Comparison of ENCODE assay signal across 1 cellular context in the genomic region with DNA sequence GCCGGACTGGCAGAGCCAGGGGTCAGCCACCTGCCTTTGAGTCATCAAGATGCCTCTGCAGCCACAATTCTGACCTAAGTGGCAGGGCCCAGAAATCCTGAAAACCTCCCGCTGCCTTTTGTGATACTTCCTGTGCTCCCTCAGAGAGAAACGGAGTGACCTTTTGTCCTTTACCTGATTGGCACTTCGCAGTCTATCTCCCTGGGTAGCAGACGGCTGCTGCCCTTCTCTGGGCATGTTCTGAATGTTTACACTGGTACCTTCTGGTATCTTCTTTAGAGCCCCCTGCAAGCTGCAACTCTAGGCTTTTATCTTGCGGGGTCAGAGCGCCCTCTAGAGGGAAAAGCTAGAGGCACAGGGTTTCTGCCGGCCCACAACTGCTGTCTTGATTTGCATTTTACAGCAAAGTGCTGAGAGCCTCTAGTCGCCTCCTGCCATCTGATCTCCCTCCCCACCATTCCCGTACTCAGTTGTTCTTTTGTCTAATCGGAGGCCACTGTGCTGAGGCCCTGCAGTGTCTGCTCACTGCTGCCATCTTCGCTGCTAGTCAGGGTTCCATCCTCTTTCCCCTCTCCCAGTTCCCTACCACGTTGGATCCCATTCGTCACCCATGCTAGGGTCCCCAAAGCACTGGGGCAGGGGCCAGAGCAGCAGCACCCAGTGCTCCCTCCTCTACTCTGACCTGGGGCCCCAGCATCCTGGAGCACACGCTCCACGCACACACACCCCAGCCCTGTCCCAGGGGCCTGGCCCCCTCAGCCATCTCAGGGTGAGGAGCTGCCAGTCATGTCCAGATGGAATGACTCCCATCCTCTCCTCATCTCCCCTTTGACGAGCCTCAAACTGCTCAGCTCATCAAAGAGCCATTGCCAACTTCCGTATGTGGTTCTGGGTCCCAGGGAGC.
TF ChIP-seq lines count a peak whose summit lies in the region.

No MANE protein-coding gene starts in this region.

TF ChIP-seq in HepG2, 621 proteins besides CTCF, POLR2A, EP300 and RAD21 (continued from another document and continues in another):
- TF ChIP-seq MXD1 (CRISPR knock-in tag; IDR thresholded peaks at IDR 0.05) = no peak
- TF ChIP-seq ZNF460 (CRISPR knock-in tag; IDR thresholded peaks at IDR 0.05; ENCODE audit: borderline replicate concordance) = no peak
- no peak for TF ChIP-seq ZNF510 (CRISPR knock-in tag; IDR thresholded peaks at IDR 0.05; ENCODE audit: low read depth)
- TF ChIP-seq, protein P1, sequence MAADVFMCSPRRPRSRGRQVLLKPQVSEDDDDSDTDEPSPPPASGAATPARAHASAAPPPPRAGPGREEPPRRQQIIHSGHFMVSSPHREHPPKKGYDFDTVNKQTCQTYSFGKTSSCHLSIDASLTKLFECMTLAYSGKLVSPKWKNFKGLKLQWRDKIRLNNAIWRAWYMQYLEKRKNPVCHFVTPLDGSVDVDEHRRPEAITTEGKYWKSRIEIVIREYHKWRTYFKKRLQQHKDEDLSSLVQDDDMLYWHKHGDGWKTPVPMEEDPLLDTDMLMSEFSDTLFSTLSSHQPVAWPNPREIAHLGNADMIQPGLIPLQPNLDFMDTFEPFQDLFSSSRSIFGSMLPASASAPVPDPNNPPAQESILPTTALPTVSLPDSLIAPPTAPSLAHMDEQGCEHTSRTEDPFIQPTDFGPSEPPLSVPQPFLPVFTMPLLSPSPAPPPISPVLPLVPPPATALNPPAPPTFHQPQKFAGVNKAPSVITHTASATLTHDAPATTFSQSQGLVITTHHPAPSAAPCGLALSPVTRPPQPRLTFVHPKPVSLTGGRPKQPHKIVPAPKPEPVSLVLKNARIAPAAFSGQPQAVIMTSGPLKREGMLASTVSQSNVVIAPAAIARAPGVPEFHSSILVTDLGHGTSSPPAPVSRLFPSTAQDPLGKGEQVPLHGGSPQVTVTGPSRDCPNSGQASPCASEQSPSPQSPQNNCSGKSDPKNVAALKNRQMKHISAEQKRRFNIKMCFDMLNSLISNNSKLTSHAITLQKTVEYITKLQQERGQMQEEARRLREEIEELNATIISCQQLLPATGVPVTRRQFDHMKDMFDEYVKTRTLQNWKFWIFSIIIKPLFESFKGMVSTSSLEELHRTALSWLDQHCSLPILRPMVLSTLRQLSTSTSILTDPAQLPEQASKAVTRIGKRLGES (CRISPR knock-in tag; IDR thresholded peaks at IDR 0.05; ENCODE audit: borderline replicate concordance) = no peak
- no peak for TF ChIP-seq EED (CRISPR knock-in tag; IDR thresholded peaks at IDR 0.05)
- 0 out of 2 replicates have a peak, but pooled peaks have one; percentile 49 for TF ChIP-seq ZSCAN9 (CRISPR knock-in tag; IDR thresholded peaks at IDR 0.05; ENCODE audit: borderline replicate concordance)
- 0 out of 2 replicates have a peak, but pooled peaks have one; percentile 69 for TF ChIP-seq NRL (CRISPR knock-in tag; IDR thresholded peaks at IDR 0.05; ENCODE audit: borderline replicate concordance)
- TF ChIP-seq ZNF451 (CRISPR knock-in tag; IDR thresholded peaks at IDR 0.05) = 0 out of 2 replicates have a peak, but pooled peaks have one; percentile 2
- TF ChIP-seq ZBTB37 (CRISPR knock-in tag; IDR thresholded peaks at IDR 0.05) = no peak
- TF ChIP-seq ZNF747 (CRISPR knock-in tag; IDR thresholded peaks at IDR 0.05; ENCODE audit: borderline replicate concordance) = no peak
- TF ChIP-seq PTBP1 (IDR thresholded peaks at IDR 0.05; ENCODE audit: low read depth, low read length, poor library complexity, severe bottlenecking) = no peak
- no peak for TF ChIP-seq ATRX (CRISPR knock-in tag; IDR thresholded peaks at IDR 0.05; ENCODE audit: borderline replicate concordance)
- peak; percentile 89 for TF ChIP-seq XRCC5 (optimal IDR thresholded peaks at IDR 0.05; ENCODE audit: low read length)
- TF ChIP-seq, protein P2, sequence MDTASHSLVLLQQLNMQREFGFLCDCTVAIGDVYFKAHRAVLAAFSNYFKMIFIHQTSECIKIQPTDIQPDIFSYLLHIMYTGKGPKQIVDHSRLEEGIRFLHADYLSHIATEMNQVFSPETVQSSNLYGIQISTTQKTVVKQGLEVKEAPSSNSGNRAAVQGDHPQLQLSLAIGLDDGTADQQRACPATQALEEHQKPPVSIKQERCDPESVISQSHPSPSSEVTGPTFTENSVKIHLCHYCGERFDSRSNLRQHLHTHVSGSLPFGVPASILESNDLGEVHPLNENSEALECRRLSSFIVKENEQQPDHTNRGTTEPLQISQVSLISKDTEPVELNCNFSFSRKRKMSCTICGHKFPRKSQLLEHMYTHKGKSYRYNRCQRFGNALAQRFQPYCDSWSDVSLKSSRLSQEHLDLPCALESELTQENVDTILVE (CRISPR knock-in tag; IDR thresholded peaks at IDR 0.05) = 0 out of 2 replicates have a peak, but pooled peaks have one; percentile 48
- TF ChIP-seq ZNF326 (CRISPR knock-in tag; IDR thresholded peaks at IDR 0.05; ENCODE audit: borderline replicate concordance) = no peak
- no peak for TF ChIP-seq SAFB2 (CRISPR knock-in tag; IDR thresholded peaks at IDR 0.05; ENCODE audit: borderline replicate concordance, low read depth)
- peak; percentile 88 for TF ChIP-seq SMC3 (IDR thresholded peaks at IDR 0.05; ENCODE audit: low read length)
- TF ChIP-seq ZNF225 (CRISPR knock-in tag; IDR thresholded peaks at IDR 0.05) = no peak
- no peak for TF ChIP-seq SIX1 (CRISPR knock-in tag; IDR thresholded peaks at IDR 0.05; ENCODE audit: borderline replicate concordance)
- no peak for TF ChIP-seq SIN3B (IDR thresholded peaks at IDR 0.05; ENCODE audit: low read length)
- no peak for TF ChIP-seq BCL3 (CRISPR knock-in tag; IDR thresholded peaks at IDR 0.05)
- TF ChIP-seq ZMAT3 (CRISPR knock-in tag; conservative IDR thresholded peaks at IDR 0.05) = no peak
- TF ChIP-seq POGK (CRISPR knock-in tag; conservative IDR thresholded peaks at IDR 0.05) = 0 out of 2 replicates have a peak, but pooled peaks have one; percentile 62
- peak; percentile 47; the same call in 1 of the 2 replicates for TF ChIP-seq ZNF224 (CRISPR knock-in tag; IDR thresholded peaks at IDR 0.05)
- TF ChIP-seq ZNF382 (CRISPR knock-in tag; IDR thresholded peaks at IDR 0.05; ENCODE audit: borderline replicate concordance) = no peak
- TF ChIP-seq NR3C1 (CRISPR knock-in tag; IDR thresholded peaks at IDR 0.05) = no peak
- TF ChIP-seq FOXM1 (CRISPR knock-in tag; IDR thresholded peaks at IDR 0.05) = no peak
- no peak for TF ChIP-seq ZNF615 (CRISPR knock-in tag; IDR thresholded peaks at IDR 0.05; ENCODE audit: borderline replicate concordance)
- TF ChIP-seq, protein P3, sequence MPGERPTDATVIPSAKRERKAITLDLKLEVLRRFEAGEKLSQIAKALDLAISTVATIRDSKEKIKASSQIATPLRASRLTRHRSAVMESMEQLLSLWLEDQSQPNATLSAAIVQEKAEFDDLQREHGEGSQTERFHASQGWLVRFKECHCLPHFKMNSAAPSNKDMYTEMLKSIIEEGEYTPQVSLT (CRISPR knock-in tag; IDR thresholded peaks at IDR 0.05; ENCODE audit: borderline replicate concordance, low read depth) = no peak
- peak; percentile 74 for TF ChIP-seq KDM5B (CRISPR knock-in tag; IDR thresholded peaks at IDR 0.05; ENCODE audit: borderline replicate concordance)
- TF ChIP-seq SP140L (CRISPR knock-in tag; IDR thresholded peaks at IDR 0.05; ENCODE audit: borderline replicate concordance) = 0 out of 2 replicates have a peak, but pooled peaks have one; percentile 80
- TF ChIP-seq KDM3A (CRISPR knock-in tag; IDR thresholded peaks at IDR 0.05; ENCODE audit: low read depth) = no peak; the same call in 1 of the 2 replicates
- no peak for TF ChIP-seq ZNF253 (CRISPR knock-in tag; IDR thresholded peaks at IDR 0.05; ENCODE audit: borderline replicate concordance)
- peak; percentile 100 for TF ChIP-seq ZNF232 (CRISPR knock-in tag; IDR thresholded peaks at IDR 0.05; ENCODE audit: borderline replicate concordance)
- TF ChIP-seq IRX3 (CRISPR knock-in tag; IDR thresholded peaks at IDR 0.05; ENCODE audit: borderline replicate concordance, low read depth) = no peak
- no peak for TF ChIP-seq ATAD3A (CRISPR knock-in tag; IDR thresholded peaks at IDR 0.05)
- no peak for TF ChIP-seq HOXD1 (CRISPR knock-in tag; IDR thresholded peaks at IDR 0.05)
- TF ChIP-seq, protein P4, sequence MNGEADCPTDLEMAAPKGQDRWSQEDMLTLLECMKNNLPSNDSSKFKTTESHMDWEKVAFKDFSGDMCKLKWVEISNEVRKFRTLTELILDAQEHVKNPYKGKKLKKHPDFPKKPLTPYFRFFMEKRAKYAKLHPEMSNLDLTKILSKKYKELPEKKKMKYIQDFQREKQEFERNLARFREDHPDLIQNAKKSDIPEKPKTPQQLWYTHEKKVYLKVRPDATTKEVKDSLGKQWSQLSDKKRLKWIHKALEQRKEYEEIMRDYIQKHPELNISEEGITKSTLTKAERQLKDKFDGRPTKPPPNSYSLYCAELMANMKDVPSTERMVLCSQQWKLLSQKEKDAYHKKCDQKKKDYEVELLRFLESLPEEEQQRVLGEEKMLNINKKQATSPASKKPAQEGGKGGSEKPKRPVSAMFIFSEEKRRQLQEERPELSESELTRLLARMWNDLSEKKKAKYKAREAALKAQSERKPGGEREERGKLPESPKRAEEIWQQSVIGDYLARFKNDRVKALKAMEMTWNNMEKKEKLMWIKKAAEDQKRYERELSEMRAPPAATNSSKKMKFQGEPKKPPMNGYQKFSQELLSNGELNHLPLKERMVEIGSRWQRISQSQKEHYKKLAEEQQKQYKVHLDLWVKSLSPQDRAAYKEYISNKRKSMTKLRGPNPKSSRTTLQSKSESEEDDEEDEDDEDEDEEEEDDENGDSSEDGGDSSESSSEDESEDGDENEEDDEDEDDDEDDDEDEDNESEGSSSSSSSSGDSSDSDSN (CRISPR knock-in tag; IDR thresholded peaks at IDR 0.05) = no peak
- TF ChIP-seq NFATC3 (CRISPR knock-in tag; IDR thresholded peaks at IDR 0.05) = no peak
- TF ChIP-seq HMG20B (CRISPR knock-in tag; conservative IDR thresholded peaks at IDR 0.05) = no peak
- no peak for TF ChIP-seq HMGA1 (CRISPR knock-in tag; conservative IDR thresholded peaks at IDR 0.05)
- TF ChIP-seq ARID4A (CRISPR knock-in tag; IDR thresholded peaks at IDR 0.05; ENCODE audit: borderline replicate concordance) = no peak; the same call in 1 of the 2 replicates
- peak; percentile 25; the same call in 1 of the 2 replicates for TF ChIP-seq ELF1 (CRISPR knock-in tag; IDR thresholded peaks at IDR 0.05)
- no peak for TF ChIP-seq YEATS4 (CRISPR knock-in tag; IDR thresholded peaks at IDR 0.05; ENCODE audit: borderline replicate concordance)
- no peak for TF ChIP-seq RFX1 (IDR thresholded peaks at IDR 0.05)
